8 cellular contexts compared by ENCODE assay signal in the genomic region with DNA sequence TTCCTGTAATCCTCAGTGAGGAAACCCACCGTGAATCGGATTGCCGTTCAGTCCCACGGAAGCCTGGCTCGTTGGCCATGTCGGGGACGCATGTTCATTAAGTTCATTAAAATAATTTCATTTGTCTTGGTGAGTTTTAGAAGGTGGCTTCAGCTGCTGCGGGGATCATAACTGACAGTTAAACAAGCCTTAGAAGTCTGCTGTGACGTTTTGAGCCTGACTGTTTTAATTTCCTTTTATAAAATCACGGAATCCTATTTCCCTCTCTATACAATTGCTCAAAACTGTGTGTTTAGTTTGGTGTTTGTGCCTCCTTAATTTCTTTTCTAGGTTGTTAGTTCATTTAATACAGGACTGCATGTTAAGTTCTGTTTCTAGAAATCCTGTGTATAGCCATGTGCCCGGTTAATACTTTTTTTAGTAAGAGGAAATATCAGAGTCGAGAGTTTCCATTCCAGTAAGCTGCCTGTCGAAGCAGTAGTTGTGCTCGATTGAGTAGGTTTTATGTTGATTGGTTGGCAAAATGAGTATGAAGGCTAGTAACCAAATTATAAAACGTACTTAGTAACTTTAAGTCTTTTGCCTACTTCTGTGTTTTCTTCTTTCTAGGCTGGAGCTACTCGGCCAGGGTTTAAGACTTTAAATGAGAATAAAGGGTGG. TPM values are rescaled to one million over a fixed set of nuclear protein-coding genes. Genes with fewer than 3 reads are reported as not detected.
DNase-seq lines count a peak whose midpoint lies in the region; TF ChIP-seq lines count a peak whose summit lies in the region.

No MANE protein-coding gene starts in this region.

- H3K36me3 Mint-ChIP-seq in nephron progenitor cell (ENCODE audit: low read depth), result peaks cover 25% of the 10 kb centered on the region

- H3K4me1 Mint-ChIP-seq in nephron progenitor cell, result peaks cover 31% of the 10 kb centered on the region

- H3K4me3 Mint-ChIP-seq in nephron progenitor cell, result peak overlapping the region; percentile 97

- H3K27me3 ChIP-seq in SJCRH30, result no peaks in the 10 kb centered on the region

- peak overlapping the region; percentile 93 for H3K4me3 ChIP-seq in AG04449 (ENCODE audit: low read depth, low read length)
- peak overlapping the region; percentile 81 for H3K4me3 ChIP-seq in SJCRH30

- H3K27me3 Mint-ChIP-seq in nephron progenitor cell (ENCODE audit: low read depth, poor library complexity), result peaks cover 3% of the 10 kb centered on the region

- H3K9me3 ChIP-seq in SJCRH30 (replicated peaks), result no peaks in the 10 kb centered on the region

- TF ChIP-seq CTCF in AG04449 (IDR thresholded peaks at IDR 0.05; ENCODE audit: insufficient read depth, low read length, missing control alignments) (no peak), GM20000 (IDR thresholded peaks at IDR 0.05; ENCODE audit: extremely low read depth, missing control alignments) (no peak), nephron progenitor cell (IDR thresholded peaks at IDR 0.05) (no peak)

- CTCF ChIA-PET in AG04449 (lab: Yijun Ruan, JAX), result no interaction called here

- H3K27ac Mint-ChIP-seq in nephron progenitor cell, result peak overlapping the region; percentile 97

- H3K9me3 Mint-ChIP-seq in nephron progenitor cell, result peaks cover under 1% of the 10 kb centered on the region

- intact Hi-C loops in head of caudate nucleus (cut with DNase I), result loop anchor here (2.0 kb wide), 1 partner anchor 52 kb away; the partner anchor contains the start of gene NIPA1

- POLR2A ChIA-PET in AG04449 (lab: Yijun Ruan, JAX), result interaction anchor here (0.6 to 1.2 kb wide), 3 partner anchors 38 to 200 kb away, joined by 3 to 7 read pairs (median 3); partner anchors contain the start of gene TUBGCP5

- peaks cover 6% of the 10 kb centered on the region; the same call in 1 of the 2 replicates for H3K36me3 ChIP-seq in SJCRH30

- H3K4me1 ChIP-seq in SJCRH30, result no peaks in the 10 kb centered on the region; the same call in 1 of the 2 replicates

- H3K27ac ChIP-seq in SJCRH30, result peak overlapping the region; percentile 73
- peak overlapping the region; percentile 93 for H3K27ac ChIP-seq in epithelial cell of prostate

- DNase-seq in AG04449 (ENCODE audit: low read depth, low spot score) (no peak), GM20000 (ENCODE audit: low spot score) (peak; percentile 51), SJCRH30 (no peak), epithelial cell of prostate (ENCODE audit: low read depth, low spot score) (no peak), nephron progenitor cell (no peak), head of caudate nucleus (no peak), NCI-H526 (lab: John Stamatoyannopoulos, UW) (no peak)
- DNase-seq in stimulated activated CD4-positive, alpha-beta T cell treated with anti-CD3 and anti-CD28 coated beads, Interleukin-4, amount 100 ng/mL, for 1 hour, result no peak

RNA-seq across cellular contexts. Expression of gene NIPA2, which starts 0.7 kb away (rescaled TPM):
- total RNA-seq in SJCRH30 (2014; rRNA removed; shearing (Covaris generic)), result 108 and 110 TPM in 2 replicates

RNA-seq across cellular contexts. Expression of gene NIPA1, which starts 52.7 kb away (rescaled TPM):
- total RNA-seq in SJCRH30 (2014; rRNA removed; shearing (Covaris generic)), result 10.9 and 14.5 TPM in 2 replicates
